In genomic region chr22:18024276-18024939, GRCh38 we compare ENCODE assay signal across 8 cellular contexts. TPM values are rescaled to one million over a fixed set of nuclear protein-coding genes. Genes with fewer than 3 reads are reported as not detected.
DNase-seq lines count a peak whose midpoint lies in the region; ATAC-seq, FAIRE-seq and TF ChIP-seq lines count a peak whose summit lies in the region.

Gene MICAL3, minus strand, starts transcription at chr22:18024561. Its CDS starts 117,749 bp downstream, at chr22:17906812.

- H3K36me3 ChIP-seq in keratinocyte (ENCODE audit: control insufficient read depth in 2 of 2, extremely low read depth in 1 of 2, insufficient read depth in 2 of 2, low read length in 2 of 2): peaks cover 0 to 3% of the 10 kb centered on the region in 2 experiments

- peak within 1 kb of the TSS; percentile 88 for H3K27ac ChIP-seq in keratinocyte (ENCODE audit: control insufficient read depth, insufficient read depth, low read length)

- no peaks in the 10 kb centered on the region for H4K20me1 ChIP-seq in keratinocyte (ENCODE audit: control insufficient read depth, extremely low read depth, insufficient read depth, low read length)

- peak; percentile 57 to 82 (median 65) for TF ChIP-seq CTCF in keratinocyte (optimal IDR thresholded peaks at IDR 0.05 in 1 of 3, IDR thresholded peaks at IDR 0.05 in 1 of 3, conservative IDR thresholded peaks at IDR 0.05 in 1 of 3; ENCODE audit: extremely low read depth in 1 of 3, insufficient read depth in 2 of 3, low read length in 3 of 3)

- ATAC-seq in GM19328 (IDR thresholded peaks at IDR 0.05; ENCODE audit: unreplicated experiment): no peak

- H3K9ac ChIP-seq in keratinocyte (ENCODE audit: control insufficient read depth, extremely low read depth, insufficient read depth, low read length): peak within 1 kb of the TSS; percentile 88

- H3K9me1 ChIP-seq in keratinocyte (ENCODE audit: control insufficient read depth, extremely low read depth, insufficient read depth, low read length): no peaks in the 10 kb centered on the region

- H2AFZ ChIP-seq in keratinocyte (ENCODE audit: control insufficient read depth, low read length): peak within 1 kb of the TSS; percentile 96

- H3K4me3 ChIP-seq in keratinocyte (ENCODE audit: control insufficient read depth in 2 of 3, extremely low read depth in 1 of 3, insufficient read depth in 2 of 3, low read depth in 1 of 3, low read length in 3 of 3): peak within 1 kb of the TSS; percentile 71 to 92 (median 74)

- H3K9me3 ChIP-seq in keratinocyte (ENCODE audit: control insufficient read depth, low read depth, low read length): no peaks in the 10 kb centered on the region

- H3K27me3 ChIP-seq in keratinocyte (ENCODE audit: control insufficient read depth, extremely low read depth, insufficient read depth, low read length): no peaks in the 10 kb centered on the region

- DNase-seq in 8988T (peak; percentile 69), GM18507 (ENCODE audit: extremely low spot score, insufficient read length, low read depth) (peak; percentile 57), NCI-H2081 (lab: John Stamatoyannopoulos, UW) (peak; percentile 69 to 80), cerebellum (ENCODE audit: low spot score) (peak; percentile 81), keratinocyte (ENCODE audit: low read depth, low spot score) (no peak)
- peak; percentile 43 to 53 for DNase-seq in activated CD4-positive, alpha-beta T cell treated with anti-CD3 and anti-CD28 coated beads for 24 hours (ENCODE audit: low read depth in 2 of 2)
- DNase-seq in stimulated activated CD4-positive, alpha-beta T cell treated with anti-CD3 and anti-CD28 coated beads, Interleukin-12 subunit alpha, Interleukin-12 subunit beta, amount 100 ng/mL, for 4 hours: peak; percentile 60

- peaks cover 37% of the 10 kb centered on the region for H3K79me2 ChIP-seq in keratinocyte (ENCODE audit: control insufficient read depth, insufficient read depth, low read length)

- dilution Hi-C loops in keratinocyte (cut with MboI; ENCODE audit: extremely low pct_ligation_motif_present, low sequenced_read_pairs): no loop called here

- H3K4me1 ChIP-seq in keratinocyte (ENCODE audit: control insufficient read depth, extremely low read depth, insufficient read depth, low read length): peaks cover 39% of the 10 kb centered on the region

- FAIRE-seq in GM18507 (lab: Jason Lieb, UNC) (no peak), keratinocyte (lab: Jason Lieb, UNC) (no peak)

- H3K4me2 ChIP-seq in keratinocyte (ENCODE audit: control insufficient read depth, extremely low read depth, insufficient read depth, low read depth, low read length): peak within 1 kb of the TSS; percentile 99

RNA-seq across cellular contexts. Expression of gene MICAL3, which starts in this region (rescaled TPM):
- total RNA-seq in cerebellum: 77.6 TPM
- polyA plus RNA-seq in keratinocyte: 22.5 to 50.2 TPM (median 27.9 TPM) in 3 replicates
- 17.8 TPM for polyA plus RNA-seq in keratinocyte (2011; ENCODE audit: low read depth)
- 21.5 and 22.1 TPM in 2 replicates for polyA plus RNA-seq in keratinocyte (2011; cell fraction: cytosol; rRNA removed)
- polyA plus RNA-seq in keratinocyte (2011; cell fraction: nucleus; rRNA removed): 128 and 137 TPM in 2 replicates
- polyA plus RNA-seq in keratinocyte (2012; ENCODE audit: low replicate concordance): 12.1 and 50.2 TPM in 2 replicates
- polyA minus RNA-seq in keratinocyte: 35.6 to 129 TPM (median 77.2 TPM) in 3 replicates
- polyA minus RNA-seq in keratinocyte (2011; cell fraction: cytosol; rRNA and poly(A)+ RNA removed): 19.6 TPM
- polyA minus RNA-seq in keratinocyte (2011; cell fraction: nucleus; rRNA and poly(A)+ RNA removed): 57.6 and 129 TPM in 2 replicates
